ENCODE assay signal across 25 cellular contexts in the genomic region with DNA sequence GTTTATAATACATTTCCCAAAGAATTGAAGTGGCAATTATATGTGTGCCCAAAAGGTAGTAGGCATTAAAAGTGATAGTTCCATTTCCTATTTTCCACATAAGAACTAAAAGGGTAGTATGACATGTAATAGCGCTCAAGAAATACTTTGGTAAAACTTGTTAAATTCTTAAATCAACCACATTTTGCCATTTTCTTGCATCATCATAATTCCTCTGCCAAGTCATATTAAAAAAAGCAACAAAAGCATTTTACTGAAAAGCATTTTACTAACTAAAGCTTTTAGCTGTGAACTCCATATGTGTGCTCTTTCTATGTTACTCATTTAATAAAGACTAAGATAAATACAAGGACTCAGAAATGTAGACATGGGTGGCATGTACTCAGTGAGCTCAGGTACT.
A peak's percentile ranks its signal among the peaks of the same experiment; 100 is the strongest.
DNase-seq lines count a peak whose midpoint lies in the region; ATAC-seq and TF ChIP-seq lines count a peak whose summit lies in the region.
"Had no signal": no experiment of that assay in that cellular context is flagged by ENCODE, and none has a peak within 500 bp of the region (broad histone marks: within the 10 kb centered on the region; RNA-seq: fewer than 3 reads in every experiment).

No MANE protein-coding gene starts in this region.

- no peak overlapping the region for H3K9ac ChIP-seq in Karpas-422 (ENCODE audit: low read length)
- H3K9ac ChIP-seq: neural progenitor cell, parathyroid adenoma had no signal

- WGBS in body of pancreas, 2 donors, result 90 to 98% methylated on average over 1 of the region's 1 CpG

- H3K9me3 ChIP-seq in Karpas-422 (ENCODE audit: low read length), result no peaks in the 10 kb centered on the region
- H3K9me3 ChIP-seq in breast epithelium, result no peaks in the 10 kb centered on the region
- H3K9me3 ChIP-seq in body of pancreas, result no peaks in the 10 kb centered on the region
- H3K9me3 ChIP-seq: heart right ventricle, upper lobe of left lung had no signal

- TF ChIP-seq CTCF in chondrocyte (IDR thresholded peaks at IDR 0.05) (no peak), breast epithelium (IDR thresholded peaks at IDR 0.05) (no peak), body of pancreas (IDR thresholded peaks at IDR 0.05) (no peak)

- H3K36me3 Mint-ChIP-seq in chondrocyte (ENCODE audit: low read depth), result peaks cover 13% of the 10 kb centered on the region

- H3K4me3 ChIP-seq in Karpas-422 (ENCODE audit: low read length) (no peak overlapping the region), breast epithelium (no peak overlapping the region), body of pancreas (no peak overlapping the region)
- H3K4me3 ChIP-seq: heart right ventricle, neural progenitor cell, upper lobe of left lung had no signal

- ATAC-seq in body of pancreas, result no peak
- ATAC-seq: foreskin keratinocyte, heart right ventricle, HepG2, PC-3, right cardiac atrium had no signal

- H3K27me3 ChIP-seq in Karpas-422 (ENCODE audit: low read length) (no peaks in the 10 kb centered on the region), breast epithelium (no peaks in the 10 kb centered on the region), body of pancreas (no peaks in the 10 kb centered on the region)
- H3K27me3 ChIP-seq: foreskin keratinocyte, heart right ventricle, neural progenitor cell, upper lobe of left lung had no signal

- TF ChIP-seq POLR2A in breast epithelium (IDR thresholded peaks at IDR 0.05), result no peak
- no peak for TF ChIP-seq POLR2A in body of pancreas (IDR thresholded peaks at IDR 0.05)

- H3K27ac ChIP-seq in Karpas-422 (ENCODE audit: low read length), result no peak overlapping the region
- H3K27ac ChIP-seq in breast epithelium, result no peak overlapping the region
- H3K27ac ChIP-seq in body of pancreas, result no peak overlapping the region
- H3K27ac ChIP-seq: C4-2B, foreskin keratinocyte, heart right ventricle, neural progenitor cell, upper lobe of left lung had no signal

- no peak overlapping the region for H2AFZ ChIP-seq in Karpas-422 (ENCODE audit: low read length)
- H2AFZ ChIP-seq: neural progenitor cell, parathyroid adenoma had no signal

- no peak overlapping the region for H3K4me2 ChIP-seq in Karpas-422 (ENCODE audit: low read depth, low read length, poor library complexity, severe bottlenecking)
- H3K4me2 ChIP-seq: neural progenitor cell had no signal

- peak overlapping the region; percentile 55 for H3K27ac Mint-ChIP-seq in chondrocyte (ENCODE audit: unreplicated experiment)
- H3K27ac Mint-ChIP-seq: activated naive CD8-positive, alpha-beta T cell treated with anti-CD3 and anti-CD28 coated beads for 36 hours; neural progenitor cell had no signal

- H3K4me1 ChIP-seq in Karpas-422 (ENCODE audit: low read length), result no peaks in the 10 kb centered on the region
- H3K4me1 ChIP-seq in breast epithelium, result no peaks in the 10 kb centered on the region
- H3K4me1 ChIP-seq in body of pancreas, result no peaks in the 10 kb centered on the region
- H3K4me1 ChIP-seq: foreskin keratinocyte, neural progenitor cell had no signal

- H3K79me2 ChIP-seq in Karpas-422 (ENCODE audit: low read length), result peaks cover 32% of the 10 kb centered on the region

- H3K4me3 Mint-ChIP-seq in chondrocyte (ENCODE audit: unreplicated experiment), result no peak overlapping the region
- H3K4me3 Mint-ChIP-seq: activated naive CD8-positive, alpha-beta T cell treated with anti-CD3 and anti-CD28 coated beads for 36 hours; neural progenitor cell had no signal

- H3K27me3 Mint-ChIP-seq in chondrocyte (ENCODE audit: low read depth), result no peaks in the 10 kb centered on the region
- H3K27me3 Mint-ChIP-seq: activated naive CD8-positive, alpha-beta T cell treated with anti-CD3 and anti-CD28 coated beads for 36 hours had no signal

- intact Hi-C loops in breast epithelium (cut with DNase I; ENCODE audit: low total_unique reads), result no loop called here
- intact Hi-C loops in body of pancreas (cut with DNase I), result no loop called here

- no peaks in the 10 kb centered on the region for H3K9me3 Mint-ChIP-seq in chondrocyte (ENCODE audit: low read depth)
- H3K9me3 Mint-ChIP-seq: activated naive CD8-positive, alpha-beta T cell treated with anti-CD3 and anti-CD28 coated beads for 36 hours; neural progenitor cell had no signal

- peaks cover 13% of the 10 kb centered on the region for H3K4me1 Mint-ChIP-seq in chondrocyte (ENCODE audit: low read depth)
- H3K4me1 Mint-ChIP-seq: neural progenitor cell had no signal

- H3K36me3 ChIP-seq in Karpas-422 (ENCODE audit: insufficient read depth, low read length) (peaks cover 40% of the 10 kb centered on the region), breast epithelium (no peaks in the 10 kb centered on the region), body of pancreas (replicated peaks in 1 of 2; ENCODE audit: insufficient read depth in 1 of 2, low read depth in 2 of 2) (peaks cover 0 to 1% of the 10 kb centered on the region in 2 donors)

- H3K9me2 ChIP-seq in Karpas-422 (replicated peaks; ENCODE audit: insufficient read depth, low read length), result no peaks in the 10 kb centered on the region

- peak; percentile 6 for DNase-seq in AG08395 (ENCODE audit: low spot score)
- DNase-seq in GM03348 (ENCODE audit: low spot score), result peak; percentile 10
- no peak for DNase-seq in chondrocyte (ENCODE audit: low spot score)
- DNase-seq in iris pigment epithelial cell (ENCODE audit: low read depth), result peak; percentile 40
- no peak for DNase-seq in Karpas-422
- DNase-seq in SHP77 treated with DMSO at 0.1 percent for 48 hours (lab: John Stamatoyannopoulos, UW), result no peak
- DNase-seq in breast epithelium (ENCODE audit: low spot score in 2 of 2), result no peak
- no peak for DNase-seq in body of pancreas
- DNase-seq: activated CD8-positive, alpha-beta memory T cell treated with anti-CD3 and anti-CD28 coated beads, Interleukin-2, amount 50 U/mL, for 4 hours; activated naive CD8-positive, alpha-beta T cell treated with anti-CD3 and anti-CD28 coated beads for 36 hours; cerebellar nuclear complex; foreskin keratinocyte; heart right ventricle; NCI-H1092 treated with DMSO at 0.1 percent for 48 hours; NCI-H187; NCI-H524 treated with DMSO at 0.1 percent for 48 hours; NK-92 treated with Interleukin-12 subunit alpha and Interleukin-12 subunit beta, amount 100 ng/mL, for 24 hours; PC-3; right cardiac atrium; stimulated activated CD4-positive, alpha-beta T cell treated with anti-CD3 and anti-CD28 coated beads, Interleukin-4, amount 100 ng/mL, for 1 hour; upper lobe of left lung had no signal

- no peaks in the 10 kb centered on the region for H4K20me1 ChIP-seq in Karpas-422 (ENCODE audit: insufficient read depth, low read depth, low read length)

Comparison
In these comparisons a context has a peak if more than half of its experiments do, and no peak if none do; other contexts are left out.
1. DNase-seq: peak in AG08395 (single experiment), GM03348 (single experiment) and iris pigment epithelial cell (single experiment); none in chondrocyte (single experiment), Karpas-422 (single experiment), SHP77 treated with DMSO at 0.1 percent for 48 hours (single experiment), breast epithelium (0 of 2) and body of pancreas (0 of 4).